In genomic region chr15:90716317-90716975, GRCh38 we compare ENCODE assay signal across 8 cellular contexts. TPM values are rescaled to one million over a fixed set of nuclear protein-coding genes. Genes with fewer than 3 reads are reported as not detected.
DNase-seq lines count a peak whose midpoint lies in the region; ATAC-seq and TF ChIP-seq lines count a peak whose summit lies in the region.

No MANE protein-coding gene starts in this region.

- peaks cover 27% of the 10 kb centered on the region for H3K4me1 Mint-ChIP-seq in activated CD8-positive, alpha-beta T cell treated with anti-CD3 and anti-CD28 coated beads, Interleukin-2, amount 10 ng/mL, durations not matched to agents 7 days and 5 days (ENCODE audit: low read depth)

- H3K36me3 ChIP-seq in skeletal muscle tissue (ENCODE audit: control insufficient read depth in 3 of 3, insufficient read depth in 3 of 3, low read length in 3 of 3): no peaks in the 10 kb centered on the region

- 8% methylated on average over 14 of the region's 14 CpGs for WGBS in right cardiac atrium

- DNase-seq in H4 (ENCODE audit: low spot score) (peak; percentile 10), right cardiac atrium (no peak), SIG-M5 treated with dmso at 0.1 percent for 504 hours (lab: John Stamatoyannopoulos, UW; ENCODE audit: unreplicated experiment) (no peak)
- DNase-seq in activated CD8-positive, alpha-beta T cell treated with anti-CD3 and anti-CD28 coated beads, Interleukin-2, amount 10 ng/mL, durations not matched to agents 7 days and 5 days: no peak
- DNase-seq in activated CD4-positive, alpha-beta T cell treated with anti-CD3 and anti-CD28 coated beads for 4 hours: no peak

- peak overlapping the region; percentile 81 to 92 (median 87) for H3K9ac ChIP-seq in skeletal muscle tissue (ENCODE audit: low read depth in 1 of 3, low read length in 3 of 3)

- H3K9me3 ChIP-seq in right cardiac atrium (ENCODE audit: control insufficient read depth, low read length) (no peaks in the 10 kb centered on the region), skeletal muscle tissue (ENCODE audit: control insufficient read depth in 3 of 3, low read length in 3 of 3) (no peaks in the 10 kb centered on the region)

- H3K4me1 ChIP-seq in right cardiac atrium (ENCODE audit: control insufficient read depth, insufficient read depth, low read length) (no peaks in the 10 kb centered on the region), skeletal muscle tissue (ENCODE audit: control insufficient read depth in 3 of 3, insufficient read depth in 3 of 3, low read length in 3 of 3) (peaks cover 9 to 16% (median 13%) of the 10 kb centered on the region in 3 donors)

- peak overlapping the region; percentile 85 for H3K27ac ChIP-seq in 22Rv1
- H3K27ac ChIP-seq in right cardiac atrium (ENCODE audit: low read length): peak overlapping the region; percentile 89
- H3K27ac ChIP-seq in skeletal muscle tissue (ENCODE audit: low read depth, low read length): peak overlapping the region; percentile 85

- H3K36me3 Mint-ChIP-seq in activated CD8-positive, alpha-beta T cell treated with anti-CD3 and anti-CD28 coated beads, Interleukin-2, amount 10 ng/mL, durations not matched to agents 7 days and 5 days (ENCODE audit: low read depth): peaks cover 16% of the 10 kb centered on the region

- POLR2A ChIA-PET in activated CD8-positive, alpha-beta T cell treated with anti-CD3 and anti-CD28 coated beads, Interleukin-2, amount 10 ng/mL, durations not matched to agents 7 days and 5 days (lab: Charles Lee): interaction anchor here (0.6 to 2.6 kb wide), 29 partner anchors 8 to 328 kb away, joined by 3 to 24 read pairs (median 5); partner anchors contain the start of genes FES, HDDC3, IQGAP1 and MAN2A2

- TF ChIP-seq CTCF in 22Rv1 (IDR thresholded peaks at IDR 0.05): no peak

- peak overlapping the region; percentile 81 for H3K4me3 Mint-ChIP-seq in activated CD8-positive, alpha-beta T cell treated with anti-CD3 and anti-CD28 coated beads, Interleukin-2, amount 10 ng/mL, durations not matched to agents 7 days and 5 days

- H3K27me3 Mint-ChIP-seq in activated CD8-positive, alpha-beta T cell treated with anti-CD3 and anti-CD28 coated beads, Interleukin-2, amount 10 ng/mL, durations not matched to agents 7 days and 5 days (ENCODE audit: low read depth): no peaks in the 10 kb centered on the region

- intact Hi-C loops in right cardiac atrium (cut with DNase I): loop anchor here in 3 of 4 donors (5.0 to 10.0 kb wide), 3 partner anchors 156 to 171 kb away; partner anchors contain the start of gene FES (in 1 of the 3)

- CTCF ChIA-PET in activated CD8-positive, alpha-beta T cell treated with anti-CD3 and anti-CD28 coated beads, Interleukin-2, amount 10 ng/mL, durations not matched to agents 7 days and 5 days (lab: Charles Lee): interaction anchor here (0.7 to 4.5 kb wide), 21 partner anchors 9 to 396 kb away, joined by 3 to 34 read pairs (median 4); partner anchors contain the start of genes HDDC3, MAN2A2 and UNC45A

- H3K9me3 Mint-ChIP-seq in activated CD8-positive, alpha-beta T cell treated with anti-CD3 and anti-CD28 coated beads, Interleukin-2, amount 10 ng/mL, durations not matched to agents 7 days and 5 days (ENCODE audit: insufficient read depth): no peaks in the 10 kb centered on the region

- peak overlapping the region; percentile 94 for H3K27ac Mint-ChIP-seq in activated CD8-positive, alpha-beta T cell treated with anti-CD3 and anti-CD28 coated beads, Interleukin-2, amount 10 ng/mL, durations not matched to agents 7 days and 5 days

- H3K4me3 ChIP-seq in right cardiac atrium (ENCODE audit: low read length) (peak overlapping the region; percentile 76), skeletal muscle tissue (ENCODE audit: low read length in 3 of 3) (peak overlapping the region; percentile 94 to 98 (median 98))

- ATAC-seq in activated CD8-positive, alpha-beta T cell treated with anti-CD3 and anti-CD28 coated beads, Interleukin-2, amount 10 ng/mL, durations not matched to agents 7 days and 5 days: no peak
- ATAC-seq in right cardiac atrium (no peak), HG03378 (IDR thresholded peaks at IDR 0.05; ENCODE audit: unreplicated experiment) (no peak)

- H3K27me3 ChIP-seq in right cardiac atrium (ENCODE audit: control insufficient read depth, insufficient read depth) (no peaks in the 10 kb centered on the region), skeletal muscle tissue (ENCODE audit: control insufficient read depth in 3 of 3, insufficient read depth in 3 of 3, low read length in 3 of 3) (no peaks in the 10 kb centered on the region)

RNA-seq across cellular contexts. Expression of gene BLM, which starts 0.7 kb away (rescaled TPM):
- total RNA-seq in H4 (2014; rRNA removed; shearing (Covaris generic)): 11.0 and 12.1 TPM in 2 replicates
- 10 to 100 TPM; 52.3 to 57.4 TPM for total RNA-seq in activated CD8-positive, alpha-beta T cell treated with anti-CD3 and anti-CD28 coated beads, Interleukin-2, amount 10 ng/mL, durations not matched to agents 7 days and 5 days
- 10 to 100 TPM in 3 of 4 donors, 1 to 10 TPM in 1; 8.1 to 45.3 (median 29.0) TPM for total RNA-seq in right cardiac atrium
- polyA plus RNA-seq in right cardiac atrium: 17.3 TPM
- total RNA-seq in skeletal muscle tissue: 2.1 TPM
